8 cellular contexts compared by ENCODE assay signal in genomic region chr1:225428066-225428878, GRCh38. TPM values are rescaled to one million over a fixed set of nuclear protein-coding genes. Genes with fewer than 3 reads are reported as not detected.
A peak's percentile ranks its signal among the peaks of the same experiment; 100 is the strongest.
DNase-seq lines count a peak whose midpoint lies in the region; ATAC-seq and TF ChIP-seq lines count a peak whose summit lies in the region.

No MANE protein-coding gene starts in this region.

- POLR2A ChIA-PET in activated CD4-positive, alpha-beta T cell treated with anti-CD3 and anti-CD28 coated beads, Interleukin-2, amount 10 ng/mL, durations not matched to agents 7 days and 5 days (lab: Charles Lee): interaction anchor here (0.9 to 2.2 kb wide), 3 partner anchors 12 to 40 kb away, joined by 3 to 11 read pairs (median 9); no protein-coding TSS in a partner anchor

- H3K36me3 Mint-ChIP-seq in activated CD4-positive, alpha-beta T cell treated with anti-CD3 and anti-CD28 coated beads, Interleukin-2, amount 10 ng/mL, durations not matched to agents 7 days and 5 days (ENCODE audit: low read depth): peaks cover 24% of the 10 kb centered on the region

- ATAC-seq in HG03432 (IDR thresholded peaks at IDR 0.05; ENCODE audit: unreplicated experiment) (peak; percentile 93), left lung (peak; percentile 94)

- H3K27ac ChIP-seq in coronary artery (peak overlapping the region; percentile 85 to 87), left lung (peak overlapping the region; percentile 91 to 96)

- H3K4me1 Mint-ChIP-seq in activated CD4-positive, alpha-beta T cell treated with anti-CD3 and anti-CD28 coated beads, Interleukin-2, amount 10 ng/mL, durations not matched to agents 7 days and 5 days: peaks cover 50% of the 10 kb centered on the region

- peaks cover 3% of the 10 kb centered on the region for H3K9me3 Mint-ChIP-seq in activated CD4-positive, alpha-beta T cell treated with anti-CD3 and anti-CD28 coated beads, Interleukin-2, amount 10 ng/mL, durations not matched to agents 7 days and 5 days

- H3K27me3 ChIP-seq in BE2C (no peaks in the 10 kb centered on the region), left lung (no peaks in the 10 kb centered on the region)

- TF ChIP-seq CTCF in BE2C (IDR thresholded peaks at IDR 0.05; ENCODE audit: low read depth, low read length) (no peak), coronary artery (IDR thresholded peaks at IDR 0.05) (no peak), left lung (IDR thresholded peaks at IDR 0.05) (peak in 1 of 2 donors; percentile 11)

- DNase-seq in BE2C (peak; percentile 94), GM19238 (ENCODE audit: insufficient read length, low spot score) (peak; percentile 95), NCI-H460 (ENCODE audit: extremely low read depth, low read depth) (peak; percentile 95), coronary artery (ENCODE audit: low spot score) (peak; percentile 94), left lung (peak; percentile 95 to 97)
- DNase-seq in activated CD4-positive, alpha-beta T cell treated with anti-CD3 and anti-CD28 coated beads, Interleukin-2, amount 10 ng/mL, durations not matched to agents 7 days and 5 days: peak; percentile 93
- DNase-seq in stimulated activated CD4-positive, alpha-beta T cell treated with anti-CD3 and anti-CD28 coated beads, Interleukin-2, amount 100 ng/mL, for 4 hours (ENCODE audit: low read depth): peak; percentile 93

- H3K4me3 Mint-ChIP-seq in activated CD4-positive, alpha-beta T cell treated with anti-CD3 and anti-CD28 coated beads, Interleukin-2, amount 10 ng/mL, durations not matched to agents 7 days and 5 days: peak overlapping the region; percentile 90

- CTCF ChIA-PET in activated CD4-positive, alpha-beta T cell treated with anti-CD3 and anti-CD28 coated beads, Interleukin-2, amount 10 ng/mL, durations not matched to agents 7 days and 5 days (lab: Charles Lee): interaction anchor here (0.6 to 1.6 kb wide), 8 partner anchors 13 to 378 kb away, joined by 3 to 10 read pairs (median 4); no protein-coding TSS in a partner anchor

- H3K27me3 Mint-ChIP-seq in activated CD4-positive, alpha-beta T cell treated with anti-CD3 and anti-CD28 coated beads, Interleukin-2, amount 10 ng/mL, durations not matched to agents 7 days and 5 days: no peaks in the 10 kb centered on the region

- H3K4me3 ChIP-seq in BE2C (ENCODE audit: low read depth, low read length) (peak overlapping the region; percentile 96), coronary artery (peak overlapping the region; percentile 87), left lung (peak overlapping the region; percentile 90 to 99)

- H3K4me1 ChIP-seq in BE2C: peaks cover 20% of the 10 kb centered on the region
- H3K4me1 ChIP-seq in left lung: peaks cover 15 to 48% of the 10 kb centered on the region in 2 donors

- H3K9me3 ChIP-seq in BE2C (no peaks in the 10 kb centered on the region; the same call in 1 of the 2 replicates), left lung (no peaks in the 10 kb centered on the region)

- peak overlapping the region; percentile 96 for H3K27ac Mint-ChIP-seq in activated CD4-positive, alpha-beta T cell treated with anti-CD3 and anti-CD28 coated beads, Interleukin-2, amount 10 ng/mL, durations not matched to agents 7 days and 5 days

- H3K36me3 ChIP-seq in BE2C (peaks cover 2% of the 10 kb centered on the region; the same call in 1 of the 2 replicates), left lung (no peaks in the 10 kb centered on the region)

- intact Hi-C loops in left lung (cut with DNase I): no loop called here

RNA-seq across cellular contexts. Expression of gene LBR, which starts 0.4 kb away (rescaled TPM):
- polyA plus RNA-seq in BE2C (2012; ENCODE audit: insufficient read depth, insufficient read length, low read depth): 34.2 TPM
- 82.5 and 87.0 TPM in 2 replicates for total RNA-seq in NCI-H460 (2014; rRNA removed; shearing (Covaris generic))
- polyA plus RNA-seq in NCI-H460 (2014; cell fraction: nucleus; rRNA removed): 91.4 and 148 TPM in 2 replicates
- total RNA-seq in activated CD4-positive, alpha-beta T cell treated with anti-CD3 and anti-CD28 coated beads, Interleukin-2, amount 10 ng/mL, durations not matched to agents 7 days and 5 days: 100 to 1,000 TPM; 239 to 296 TPM
- 10 to 100 TPM; 42.4 to 75.0 TPM for total RNA-seq in left lung

Comparison
In these comparisons a context has a peak if more than half of its experiments do, and no peak if none do; other contexts are left out.
1. Peak in every context shown above with its lines: DNase-seq, ATAC-seq, H3K4me3 ChIP-seq and H3K27ac ChIP-seq.